In the genomic region with DNA sequence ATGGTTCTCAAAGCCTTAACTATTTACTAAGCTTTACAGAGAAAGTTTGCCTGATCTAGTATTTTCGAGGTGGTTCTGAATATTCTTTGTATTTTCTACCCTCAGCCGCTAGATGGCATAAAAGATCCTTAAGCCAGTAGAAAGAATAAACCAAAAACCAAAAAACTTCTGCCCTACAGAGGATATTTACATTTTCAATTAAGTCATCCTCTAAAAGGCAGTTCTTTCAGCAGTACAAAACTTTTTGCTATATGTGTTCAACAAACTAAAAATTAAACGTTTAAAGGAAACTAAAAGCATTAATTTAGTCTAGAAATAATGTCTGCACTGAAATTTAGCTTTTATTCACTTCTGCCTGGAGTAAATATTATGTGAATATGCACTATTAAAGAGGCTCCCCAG, we compare ENCODE assay signal across 8 cellular contexts.
DNase-seq lines count a peak whose midpoint lies in the region; ATAC-seq and TF ChIP-seq lines count a peak whose summit lies in the region.

No MANE protein-coding gene starts in this region.

- no peaks in the 10 kb centered on the region for H3K9me3 ChIP-seq in prostate gland

- WGBS in prostate gland, result 0% methylated on average over 3 of the region's 3 CpGs

- DNase-seq in GM06990 (ENCODE audit: extremely low read depth, insufficient read length), result peak; percentile 64
- peak; percentile 39 for DNase-seq in LNCaP clone FGC (ENCODE audit: low read depth)
- peak; percentile 21 for DNase-seq in SK-N-DZ (ENCODE audit: low spot score)
- DNase-seq in fibroblast of the aortic adventitia (ENCODE audit: low read depth), result peak; percentile 85
- DNase-seq in prostate gland (ENCODE audit: low spot score), result no peak
- no peak for DNase-seq in 8988T

- ATAC-seq in GM18511 (IDR thresholded peaks at IDR 0.05; ENCODE audit: unreplicated experiment) (no peak), HG02763 (IDR thresholded peaks at IDR 0.05; ENCODE audit: unreplicated experiment) (no peak)

- no peak for TF ChIP-seq POLR2A in prostate gland (IDR thresholded peaks at IDR 0.05)

- intact Hi-C loops in prostate gland (cut with DNase I), result loop anchor here (2.0 to 5.0 kb wide), 2 partner anchors 190 to 303 kb away; no protein-coding TSS in a partner anchor

- TF ChIP-seq CTCF in GM06990 (IDR thresholded peaks at IDR 0.05; ENCODE audit: insufficient read depth, low read length, poor library complexity, severe bottlenecking) (peak; percentile 63), LNCaP clone FGC (IDR thresholded peaks at IDR 0.05; ENCODE audit: control insufficient read depth, extremely low read depth, insufficient read depth) (peak; percentile 62), fibroblast of the aortic adventitia (IDR thresholded peaks at IDR 0.05; ENCODE audit: insufficient read depth, low read length) (peak; percentile 73), prostate gland (IDR thresholded peaks at IDR 0.05) (peak in 3 of 4 experiments; percentile 52 to 80 (median 80))

- no peak overlapping the region for H3K27ac ChIP-seq in prostate gland

- H3K4me3 ChIP-seq in GM06990 (replicated peaks; ENCODE audit: low read depth, low read length) (no peak overlapping the region), LNCaP clone FGC (ENCODE audit: low read depth, low read length) (no peak overlapping the region), fibroblast of the aortic adventitia (ENCODE audit: low read depth, low read length) (no peak overlapping the region), prostate gland (no peak overlapping the region)

- H3K4me1 ChIP-seq in prostate gland (replicated peaks), result no peaks in the 10 kb centered on the region

- H3K27me3 ChIP-seq in GM06990 (replicated peaks; ENCODE audit: control insufficient read depth, insufficient read depth, low read length) (no peaks in the 10 kb centered on the region), prostate gland (replicated peaks; ENCODE audit: insufficient read depth) (no peaks in the 10 kb centered on the region)

- H3K36me3 ChIP-seq in GM06990 (ENCODE audit: control insufficient read depth, insufficient read depth, low read length), result peaks cover 1% of the 10 kb centered on the region
- no peaks in the 10 kb centered on the region for H3K36me3 ChIP-seq in prostate gland

Comparison
In these comparisons a context has a peak if more than half of its experiments do, and no peak if none do; other contexts are left out.
1. DNase-seq: peak in GM06990 (single experiment), LNCaP clone FGC (single experiment), SK-N-DZ (single experiment) and fibroblast of the aortic adventitia (single experiment); none in prostate gland (single experiment) and 8988T (single experiment).
2. Peak in every context shown above with its lines, with median percentiles within 50 percentile points of each other: CTCF ChIP-seq.